26 cellular contexts compared by ENCODE assay signal in genomic region chr7:7335909-7336308, GRCh38.
"Had no signal": no experiment of that assay in that cellular context is flagged by ENCODE, and none has a peak within 500 bp of the region (broad histone marks: within the 10 kb centered on the region; RNA-seq: fewer than 3 reads in every experiment).

No MANE protein-coding gene starts in this region.

- H3K4me1 ChIP-seq: left lung, lower lobe of right lung, right atrium auricular region, right lobe of liver, stomach, testis, thyroid gland, transverse colon, upper lobe of left lung had no signal

- H3K27ac ChIP-seq: left lung, lower lobe of right lung, ovary, right atrium auricular region, right lobe of liver, skin epidermis, stomach, testis, thyroid gland, transverse colon, upper lobe of left lung had no signal

- DNase-seq: hippocampal formation; kidney; left colon; left lung; lower lobe of right lung; mammary epithelial cell; mesenchymal stem cell; naive B cell; natural killer cell; nephron progenitor cell; ovary; right lobe of liver; stimulated activated CD4-positive, alpha-beta T cell treated with anti-CD3 and anti-CD28 coated beads, Interleukin-12 subunit alpha, Interleukin-12 subunit beta, amount 100 ng/mL, for 4 hours; stimulated activated CD4-positive, alpha-beta T cell treated with anti-CD3 and anti-CD28 coated beads, Interleukin-15, amount 100 ng/mL, for 24 hours; stimulated activated CD4-positive, alpha-beta T cell treated with anti-CD3 and anti-CD28 coated beads, Interleukin-2, amount 100 ng/mL, for 24 hours; stimulated activated CD4-positive, alpha-beta T cell treated with anti-CD3 and anti-CD28 coated beads, Interleukin-4, amount 100 ng/mL, for 1 hour; stimulated activated naive B cell treated with anti-CD40 and anti-IgM and Interleukin-4, amounts not matched to agents 10 μg/mL and 1 μg/mL and 100 μg/mL, for 72 hours; stimulated activated naive CD8-positive, alpha-beta T cell treated with anti-CD3 and anti-CD28 coated beads, Interleukin-15, Interleukin-2, amounts not matched to agents 100 U/mL and 50 U/mL, for 24 hours; stomach; testis; thyroid gland; transverse colon; upper lobe of left lung had no signal

- H3K36me3 ChIP-seq: left lung, lower lobe of right lung, ovary, right atrium auricular region, right lobe of liver, stomach, thyroid gland, transverse colon, upper lobe of left lung had no signal

- H3K4me1 Mint-ChIP-seq: naive B cell; nephron progenitor cell; stimulated activated naive B cell treated with anti-CD40 and anti-IgM and Interleukin-4, amounts not matched to agents 10 μg/mL and 1 μg/mL and 100 μg/mL, for 72 hours had no signal

- H3K4me3 ChIP-seq: left lung, lower lobe of right lung, ovary, right atrium auricular region, right lobe of liver, skin epidermis, stomach, testis, thyroid gland, transverse colon, upper lobe of left lung had no signal

- H3K9me3 ChIP-seq: left lung, lower lobe of right lung, ovary, right atrium auricular region, right lobe of liver, stomach, testis, thyroid gland, transverse colon, upper lobe of left lung had no signal

- ATAC-seq: left colon; left lung; lower lobe of right lung; natural killer cell; right lobe of liver; stimulated activated naive B cell treated with anti-CD40 and anti-IgM and Interleukin-4, amounts not matched to agents 10 μg/mL and 1 μg/mL and 100 μg/mL, for 72 hours had no signal

- H3K27ac Mint-ChIP-seq: natural killer cell; nephron progenitor cell; progenitor cell of endocrine pancreas; stimulated activated naive B cell treated with anti-CD40 and anti-IgM and Interleukin-4, amounts not matched to agents 10 μg/mL and 1 μg/mL and 100 μg/mL, for 72 hours had no signal

- H3K36me3 Mint-ChIP-seq: natural killer cell; stimulated activated naive B cell treated with anti-CD40 and anti-IgM and Interleukin-4, amounts not matched to agents 10 μg/mL and 1 μg/mL and 100 μg/mL, for 72 hours had no signal

- H3K27me3 ChIP-seq: left lung, ovary, right atrium auricular region, right lobe of liver, stomach, testis, thyroid gland, transverse colon, upper lobe of left lung had no signal

- FAIRE-seq: kidney had no signal

- H3K4me3 Mint-ChIP-seq: naive B cell; natural killer cell; nephron progenitor cell; stimulated activated naive B cell treated with anti-CD40 and anti-IgM and Interleukin-4, amounts not matched to agents 10 μg/mL and 1 μg/mL and 100 μg/mL, for 72 hours had no signal

- H3K9me3 Mint-ChIP-seq: natural killer cell; nephron progenitor cell; stimulated activated naive B cell treated with anti-CD40 and anti-IgM and Interleukin-4, amounts not matched to agents 10 μg/mL and 1 μg/mL and 100 μg/mL, for 72 hours had no signal

- H3K27me3 Mint-ChIP-seq: progenitor cell of endocrine pancreas had no signal
